9 cellular contexts compared by ENCODE assay signal in the genomic region with DNA sequence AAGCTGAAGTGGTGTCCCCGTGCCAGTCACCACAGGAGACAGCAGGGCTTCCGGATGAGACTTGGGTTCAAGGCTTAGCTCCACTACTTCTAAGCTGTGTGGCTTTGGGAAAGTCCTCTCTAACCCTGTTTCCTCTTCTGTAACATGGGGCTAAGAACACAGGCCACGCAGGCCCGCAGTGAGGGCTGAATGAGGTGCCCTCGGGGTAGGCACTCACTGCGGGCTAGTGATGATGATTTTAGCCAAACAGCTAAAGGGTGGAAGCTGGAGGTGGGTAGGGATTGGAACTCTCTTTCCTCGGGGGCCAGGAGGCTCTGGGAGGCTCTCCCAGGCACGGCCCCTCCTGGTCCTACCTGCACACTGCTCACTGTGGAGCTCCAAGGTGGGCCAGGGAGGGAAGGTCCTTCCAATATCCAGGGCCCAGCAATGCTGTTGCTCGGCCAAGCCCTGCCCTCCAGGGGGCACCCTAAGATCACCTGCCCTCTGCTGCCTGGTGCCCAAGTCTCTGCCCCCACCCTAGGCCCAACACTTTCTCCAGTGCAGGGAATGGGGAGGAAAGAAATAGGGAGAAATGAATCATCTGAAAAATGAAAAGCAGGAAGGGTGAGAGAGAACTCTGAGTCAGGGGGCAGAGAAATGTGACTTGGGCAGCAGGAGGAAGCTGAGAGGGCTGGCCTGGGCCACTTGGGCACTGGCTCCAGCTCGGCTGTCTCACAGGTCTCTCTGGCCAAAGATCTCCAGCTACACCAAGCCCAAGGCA. TPM values are rescaled to one million over a fixed set of nuclear protein-coding genes. Genes with fewer than 3 reads are reported as not detected.
DNase-seq lines count a peak whose midpoint lies in the region; ATAC-seq, FAIRE-seq and TF ChIP-seq lines count a peak whose summit lies in the region.
"Had no signal": no experiment of that assay in that cellular context is flagged by ENCODE, and none has a peak within 500 bp of the region (broad histone marks: within the 10 kb centered on the region; RNA-seq: fewer than 3 reads in every experiment).

No MANE protein-coding gene starts in this region.

- CTCF ChIA-PET in activated CD4-positive, alpha-beta T cell treated with anti-CD3 and anti-CD28 coated beads, Interleukin-2, amount 10 ng/mL, durations not matched to agents 7 days and 5 days (lab: Charles Lee), result interaction anchor here (0.6 to 2.5 kb wide), 22 partner anchors 9 to 193 kb away, joined by 3 to 15 read pairs (median 4); a partner anchor contains a TSS

- intact Hi-C loops in natural killer cell (cut with micrococcal nuclease), result loop anchor here (1.0 kb wide), 1 partner anchor 78 kb away; no protein-coding TSS in a partner anchor

- H3K4me1 Mint-ChIP-seq in activated CD4-positive, alpha-beta T cell treated with anti-CD3 and anti-CD28 coated beads, Interleukin-2, amount 10 ng/mL, durations not matched to agents 7 days and 5 days, result peaks cover 21% of the 10 kb centered on the region
- H3K4me1 Mint-ChIP-seq in endothelial cell (ENCODE audit: unreplicated experiment) (peaks cover 19% of the 10 kb centered on the region), natural killer cell (peaks cover 0 to 13% of the 10 kb centered on the region in 2 donors)

- FAIRE-seq in urothelium cell line (lab: Jason Lieb, UNC), result no peak
- FAIRE-seq: TTC549 had no signal

- H3K9me3 Mint-ChIP-seq in activated CD4-positive, alpha-beta T cell treated with anti-CD3 and anti-CD28 coated beads, Interleukin-2, amount 10 ng/mL, durations not matched to agents 7 days and 5 days, result no peaks in the 10 kb centered on the region
- H3K9me3 Mint-ChIP-seq in endothelial cell (ENCODE audit: unreplicated experiment), result no peaks in the 10 kb centered on the region
- H3K9me3 Mint-ChIP-seq in natural killer cell, result no peaks in the 10 kb centered on the region

- ATAC-seq in natural killer cell (peak; percentile 66 to 90 (median 86)), HG02642 (IDR thresholded peaks at IDR 0.05; ENCODE audit: poor library complexity, unreplicated experiment) (no peak), GM18505 (IDR thresholded peaks at IDR 0.05; ENCODE audit: unreplicated experiment) (no peak)

- no peaks in the 10 kb centered on the region for H3K27me3 Mint-ChIP-seq in activated CD4-positive, alpha-beta T cell treated with anti-CD3 and anti-CD28 coated beads, Interleukin-2, amount 10 ng/mL, durations not matched to agents 7 days and 5 days
- peaks cover 16% of the 10 kb centered on the region for H3K27me3 Mint-ChIP-seq in endothelial cell (ENCODE audit: unreplicated experiment)
- no peaks in the 10 kb centered on the region for H3K27me3 Mint-ChIP-seq in natural killer cell (ENCODE audit: low read depth in 2 of 2)

- DNase-seq in Daoy (ENCODE audit: low read depth), result peak; percentile 87
- DNase-seq in activated CD4-positive, alpha-beta T cell treated with anti-CD3 and anti-CD28 coated beads, Interleukin-2, amount 10 ng/mL, durations not matched to agents 7 days and 5 days, result peak; percentile 64
- peak; percentile 55 for DNase-seq in endothelial cell (ENCODE audit: low spot score)
- DNase-seq in natural killer cell, result peak; percentile 50
- peak; percentile 36 for DNase-seq in urothelium cell line (ENCODE audit: low spot score)

- TF ChIP-seq POLR2A in GM18505 (IDR thresholded peaks at IDR 0.05; ENCODE audit: borderline replicate concordance, extremely low read depth, insufficient read depth, insufficient read length), result no peak

- H3K27ac Mint-ChIP-seq in activated CD4-positive, alpha-beta T cell treated with anti-CD3 and anti-CD28 coated beads, Interleukin-2, amount 10 ng/mL, durations not matched to agents 7 days and 5 days, result peak overlapping the region; percentile 66
- H3K27ac Mint-ChIP-seq in endothelial cell (ENCODE audit: unreplicated experiment), result no peak overlapping the region
- H3K27ac Mint-ChIP-seq in natural killer cell, result peak overlapping the region in 1 of 2 donors; percentile 36

- peaks cover 22% of the 10 kb centered on the region for H3K36me3 Mint-ChIP-seq in activated CD4-positive, alpha-beta T cell treated with anti-CD3 and anti-CD28 coated beads, Interleukin-2, amount 10 ng/mL, durations not matched to agents 7 days and 5 days (ENCODE audit: low read depth)
- peaks cover 27% of the 10 kb centered on the region for H3K36me3 Mint-ChIP-seq in endothelial cell (ENCODE audit: low read depth, unreplicated experiment)
- H3K36me3 Mint-ChIP-seq in natural killer cell, result peaks cover 7% of the 10 kb centered on the region

- POLR2A ChIA-PET in activated CD4-positive, alpha-beta T cell treated with anti-CD3 and anti-CD28 coated beads, Interleukin-2, amount 10 ng/mL, durations not matched to agents 7 days and 5 days (lab: Charles Lee), result no interaction called here

- peak; percentile 50 for TF ChIP-seq CTCF in LNCAP (IDR thresholded peaks at IDR 0.05)
- peak; percentile 34 for TF ChIP-seq CTCF in endothelial cell (IDR thresholded peaks at IDR 0.05; ENCODE audit: unreplicated experiment)
- TF ChIP-seq CTCF in natural killer cell (IDR thresholded peaks at IDR 0.05), result peak; percentile 62

- H3K4me3 Mint-ChIP-seq in activated CD4-positive, alpha-beta T cell treated with anti-CD3 and anti-CD28 coated beads, Interleukin-2, amount 10 ng/mL, durations not matched to agents 7 days and 5 days, result no peak overlapping the region
- no peak overlapping the region for H3K4me3 Mint-ChIP-seq in endothelial cell (ENCODE audit: unreplicated experiment)
- H3K4me3 Mint-ChIP-seq in natural killer cell, result no peak overlapping the region

RNA-seq across cellular contexts. Expression of a gene that starts 19.2 kb away (rescaled TPM):
- total RNA-seq in Daoy (2014; rRNA removed; shearing (Covaris generic)), result 28.1 and 44.1 TPM in 2 replicates
- total RNA-seq in activated CD4-positive, alpha-beta T cell treated with anti-CD3 and anti-CD28 coated beads, Interleukin-2, amount 10 ng/mL, durations not matched to agents 7 days and 5 days, result 1 to 10 TPM; 7.3 to 9.3 TPM
- 87.9 TPM for total RNA-seq in endothelial cell (ENCODE audit: unreplicated experiment)
- 1 to 10 TPM; 4.0 to 8.0 (median 4.9) TPM for total RNA-seq in natural killer cell

RNA-seq across cellular contexts. Expression of a gene that starts 36.4 kb away (rescaled TPM):
- total RNA-seq in Daoy (2014; rRNA removed; shearing (Covaris generic)), result 0.89 and 1.1 TPM in 2 replicates
- 1 to 10 TPM; 6.5 to 6.9 TPM for total RNA-seq in activated CD4-positive, alpha-beta T cell treated with anti-CD3 and anti-CD28 coated beads, Interleukin-2, amount 10 ng/mL, durations not matched to agents 7 days and 5 days
- total RNA-seq in endothelial cell (ENCODE audit: unreplicated experiment) (4.8 TPM), natural killer cell (1 to 10 TPM; 1.9 to 2.6 (median 2.5) TPM)

RNA-seq across cellular contexts. Expression of a gene that starts 43.1 kb away (rescaled TPM):
- 18.2 and 31.1 TPM in 2 replicates for total RNA-seq in Daoy (2014; rRNA removed; shearing (Covaris generic))
- total RNA-seq in activated CD4-positive, alpha-beta T cell treated with anti-CD3 and anti-CD28 coated beads, Interleukin-2, amount 10 ng/mL, durations not matched to agents 7 days and 5 days, result 10 to 100 TPM; 53.7 to 59.1 TPM
- total RNA-seq in endothelial cell (ENCODE audit: unreplicated experiment) (37.3 TPM), natural killer cell (10 to 100 TPM; 55.9 to 65.3 (median 59.8) TPM)

RNA-seq across cellular contexts. Expression of a gene that starts 55.1 kb away (rescaled TPM):
- total RNA-seq in Daoy (2014; rRNA removed; shearing (Covaris generic)), result 5.1 and 10.3 TPM in 2 replicates
- total RNA-seq in activated CD4-positive, alpha-beta T cell treated with anti-CD3 and anti-CD28 coated beads, Interleukin-2, amount 10 ng/mL, durations not matched to agents 7 days and 5 days, result 10 to 100 TPM; 39.3 to 39.4 TPM
- total RNA-seq in endothelial cell (ENCODE audit: unreplicated experiment) (22.3 TPM), natural killer cell (10 to 100 TPM; 25.2 to 30.4 (median 26.6) TPM)

Comparison
In these comparisons a context has a peak if more than half of its experiments do, and no peak if none do; other contexts are left out.
1. DNase-seq: peak in every context shown above with its lines; median percentile 87 in Daoy; 64 in activated CD4-positive, alpha-beta T cell treated with anti-CD3 and anti-CD28 coated beads, Interleukin-2, amount 10 ng/mL, durations not matched to agents 7 days and 5 days; 55 in endothelial cell; 50 in natural killer cell; 36 in urothelium cell line.
2. ATAC-seq: peak in natural killer cell (3 of 3); none in HG02642 (single experiment) and GM18505 (single experiment).
3. Peak in every context shown above with its lines, with median percentiles within 50 percentile points of each other: CTCF ChIP-seq.